1 cellular context compared by ENCODE assay signal in the genomic region with DNA sequence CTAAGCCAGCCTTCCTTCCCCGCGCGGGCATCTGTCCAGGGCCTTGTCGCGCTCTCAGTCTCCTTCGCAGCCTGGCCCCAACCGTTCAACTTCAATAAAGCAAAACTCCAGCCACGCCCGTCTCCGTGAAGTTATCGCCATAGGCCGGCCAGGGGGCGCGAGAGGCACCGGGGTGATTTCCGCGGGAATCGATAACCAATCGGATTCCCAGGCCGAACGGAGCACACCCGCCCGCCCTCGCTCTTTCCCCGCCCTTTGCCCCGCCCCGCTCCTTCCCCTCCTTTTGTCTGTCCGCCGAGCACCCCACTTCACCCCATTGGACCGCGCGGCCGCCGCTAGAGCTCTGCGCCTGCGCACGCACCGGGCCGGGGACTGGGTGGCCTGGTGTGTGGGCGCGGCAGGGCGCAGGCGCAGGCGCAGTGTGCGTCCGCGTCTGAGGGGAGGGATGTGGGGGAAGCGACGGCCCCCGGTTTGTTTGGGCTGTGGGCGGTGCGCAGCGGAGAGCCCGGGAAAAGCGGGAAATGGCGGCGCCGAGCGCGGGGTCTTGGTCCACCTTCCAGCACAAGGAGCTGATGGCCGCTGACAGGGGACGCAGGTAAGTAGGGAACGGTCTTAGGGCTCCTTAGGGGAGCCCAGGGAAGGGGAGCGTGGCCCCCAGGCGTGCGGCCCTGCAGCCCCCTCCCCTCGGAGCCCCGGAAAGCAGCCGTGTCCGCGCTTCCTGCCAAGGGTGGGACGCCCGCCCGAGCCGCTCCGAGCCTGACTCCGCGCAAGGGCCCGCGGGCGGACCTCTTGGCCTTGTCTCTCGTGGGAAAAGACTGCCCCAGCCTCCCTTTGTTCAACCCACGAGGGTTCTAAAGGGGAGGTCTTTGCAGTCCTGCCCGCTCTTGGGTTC.
TF ChIP-seq lines count a peak whose summit lies in the region.

CASP2 (plus strand) TSS at position 417 of the 892 bp plus-strand sequence; CDS start at position 522, 105 bp downstream.

TF ChIP-seq in K562, 482 proteins besides CTCF, POLR2A, EP300 and RAD21 (continued from another document and continues in another):
- no peak for TF ChIP-seq MAFF (IDR thresholded peaks at IDR 0.05; ENCODE audit: low read length)
- 0 out of 2 replicates have a peak, but pooled peaks have one; percentile 38 for TF ChIP-seq MEF2D (tag; conservative IDR thresholded peaks at IDR 0.05; ENCODE audit: low read depth)
- peak in 1 of 2 experiments; percentile 45; a peak in 1 of 4 replicates for TF ChIP-seq MLX (CRISPR knock-in tag; conservative IDR thresholded peaks at IDR 0.05)
- TF ChIP-seq RHOXF2B (CRISPR knock-in tag; conservative IDR thresholded peaks at IDR 0.05) = no peak
- TF ChIP-seq SIN3B (IDR thresholded peaks at IDR 0.05; ENCODE audit: low read depth) = 0 out of 2 replicates have a peak, but pooled peaks have one; percentile 31
- TF ChIP-seq ZNF79 (CRISPR knock-in tag; IDR thresholded peaks at IDR 0.05; ENCODE audit: low read depth) = no peak
- TF ChIP-seq KAT7 (CRISPR knock-in tag; IDR thresholded peaks at IDR 0.05; ENCODE audit: borderline replicate concordance) = peak; percentile 75
- TF ChIP-seq BMI1 (IDR thresholded peaks at IDR 0.05; ENCODE audit: low read length) = 0 out of 2 replicates have a peak, but pooled peaks have one; percentile 31
- peak; percentile 59 for TF ChIP-seq ELF1 (tag; IDR thresholded peaks at IDR 0.05)
- TF ChIP-seq HCFC1 (IDR thresholded peaks at IDR 0.05; ENCODE audit: low read depth, low read length) = peak; percentile 29
- TF ChIP-seq KDM4B (IDR thresholded peaks at IDR 0.05; ENCODE audit: borderline replicate concordance in 2 of 2, low read depth in 1 of 2) = no peak; a peak in 1 of 4 replicates
- TF ChIP-seq SNIP1 (IDR thresholded peaks at IDR 0.05; ENCODE audit: low read depth) = no peak; the same call in 1 of the 2 replicates
- TF ChIP-seq EGR1 (conservative IDR thresholded peaks at IDR 0.05) = peak; percentile 98
- no peak for TF ChIP-seq SAFB2 (IDR thresholded peaks at IDR 0.05; ENCODE audit: borderline replicate concordance, low read depth, low read length, severe bottlenecking)
- TF ChIP-seq, protein P1, sequence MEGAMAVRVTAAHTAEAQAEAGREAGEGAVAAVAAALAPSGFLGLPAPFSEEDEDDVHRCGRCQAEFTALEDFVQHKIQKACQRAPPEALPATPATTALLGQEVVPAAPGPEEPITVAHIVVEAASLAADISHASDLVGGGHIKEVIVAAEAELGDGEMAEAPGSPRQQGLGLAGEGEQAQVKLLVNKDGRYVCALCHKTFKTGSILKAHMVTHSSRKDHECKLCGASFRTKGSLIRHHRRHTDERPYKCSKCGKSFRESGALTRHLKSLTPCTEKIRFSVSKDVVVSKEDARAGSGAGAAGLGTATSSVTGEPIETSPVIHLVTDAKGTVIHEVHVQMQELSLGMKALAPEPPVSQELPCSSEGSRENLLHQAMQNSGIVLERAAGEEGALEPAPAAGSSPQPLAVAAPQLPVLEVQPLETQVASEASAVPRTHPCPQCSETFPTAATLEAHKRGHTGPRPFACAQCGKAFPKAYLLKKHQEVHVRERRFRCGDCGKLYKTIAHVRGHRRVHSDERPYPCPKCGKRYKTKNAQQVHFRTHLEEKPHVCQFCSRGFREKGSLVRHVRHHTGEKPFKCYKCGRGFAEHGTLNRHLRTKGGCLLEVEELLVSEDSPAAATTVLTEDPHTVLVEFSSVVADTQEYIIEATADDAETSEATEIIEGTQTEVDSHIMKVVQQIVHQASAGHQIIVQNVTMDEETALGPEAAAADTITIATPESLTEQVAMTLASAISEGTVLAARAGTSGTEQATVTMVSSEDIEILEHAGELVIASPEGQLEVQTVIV (CRISPR knock-in tag; IDR thresholded peaks at IDR 0.05; ENCODE audit: borderline replicate concordance) = no peak
- peak; percentile 99 for TF ChIP-seq ZBTB33 (CRISPR knock-in tag; IDR thresholded peaks at IDR 0.05)
- TF ChIP-seq ADNP (tag; IDR thresholded peaks at IDR 0.05) = no peak
- no peak for TF ChIP-seq CSDE1 (IDR thresholded peaks at IDR 0.05)
- TF ChIP-seq BCOR (IDR thresholded peaks at IDR 0.05) = peak; percentile 50
- no peak for TF ChIP-seq MCM2 (IDR thresholded peaks at IDR 0.05; ENCODE audit: low read depth)
- no peak for TF ChIP-seq GATA2 (CRISPR knock-in tag; IDR thresholded peaks at IDR 0.05)
- TF ChIP-seq ZNF589 (CRISPR knock-in tag; IDR thresholded peaks at IDR 0.05; ENCODE audit: low read depth) = 0 out of 2 replicates have a peak, but pooled peaks have one; percentile 59
- TF ChIP-seq HDGF (IDR thresholded peaks at IDR 0.05) = no peak
- TF ChIP-seq STAT5A (IDR thresholded peaks at IDR 0.05; ENCODE audit: borderline replicate concordance, low read length) = no peak; the same call in 1 of the 2 replicates
- no peak for TF ChIP-seq BCL6 (CRISPR knock-in tag; IDR thresholded peaks at IDR 0.05)
- TF ChIP-seq ZNF717 (CRISPR knock-in tag; IDR thresholded peaks at IDR 0.05) = no peak
- TF ChIP-seq PURB (CRISPR knock-in tag; IDR thresholded peaks at IDR 0.05; ENCODE audit: low read depth) = no peak
- peak; percentile 92 for TF ChIP-seq TBP (optimal IDR thresholded peaks at IDR 0.05; ENCODE audit: low read depth, low read length)
- TF ChIP-seq ZBTB2 (IDR thresholded peaks at IDR 0.05) = peak; percentile 99
- peak; percentile 77 for TF ChIP-seq PHF20 (IDR thresholded peaks at IDR 0.05; ENCODE audit: partially characterized antibody)
- peak; percentile 80 for TF ChIP-seq TAF7 (tag; IDR thresholded peaks at IDR 0.05)
- TF ChIP-seq HDAC2 (IDR thresholded peaks at IDR 0.05) = peak; percentile 89; the same call in 1 of the 2 replicates
- TF ChIP-seq RBM15 (IDR thresholded peaks at IDR 0.05; ENCODE audit: insufficient read depth, low read length) = no peak
- TF ChIP-seq ZNF280A (IDR thresholded peaks at IDR 0.05; ENCODE audit: low read depth, partially characterized antibody) = no peak
- peak; percentile 85 for TF ChIP-seq CBX1 (IDR thresholded peaks at IDR 0.05; ENCODE audit: low read depth)
- TF ChIP-seq RAD51 (IDR thresholded peaks at IDR 0.05; ENCODE audit: borderline replicate concordance, low read depth) = no peak; the same call in 1 of the 2 replicates
- TF ChIP-seq MTA2 (IDR thresholded peaks at IDR 0.05; ENCODE audit: low read depth) = no peak
- no peak for TF ChIP-seq HEY1 (CRISPR knock-in tag; IDR thresholded peaks at IDR 0.05; ENCODE audit: borderline replicate concordance)
- TF ChIP-seq FOXA3 (CRISPR knock-in tag; conservative IDR thresholded peaks at IDR 0.05 in 1 of 2, IDR thresholded peaks at IDR 0.05 in 1 of 2) = peak; percentile 2 to 88; a peak in 1 of 4 replicates
- no peak for TF ChIP-seq SRSF1 (IDR thresholded peaks at IDR 0.05; ENCODE audit: low read depth, low read length)
- TF ChIP-seq SIRT6 (IDR thresholded peaks at IDR 0.05; ENCODE audit: low read depth, low read length) = no peak
- peak; percentile 33; the same call in 1 of the 2 replicates for TF ChIP-seq TCF3 (CRISPR knock-in tag; IDR thresholded peaks at IDR 0.05)
- TF ChIP-seq ZFX (CRISPR knock-in tag; IDR thresholded peaks at IDR 0.05) = peak; percentile 94
- TF ChIP-seq ZNF512 (tag; IDR thresholded peaks at IDR 0.05) = no peak
- TF ChIP-seq ZNF785 (CRISPR knock-in tag; IDR thresholded peaks at IDR 0.05) = no peak
- no peak for TF ChIP-seq RBM39 (optimal IDR thresholded peaks at IDR 0.05; ENCODE audit: low read depth, low read length)
- TF ChIP-seq ZNF644 (tag; IDR thresholded peaks at IDR 0.05; ENCODE audit: low read depth) = no peak
- TF ChIP-seq YY1 (IDR thresholded peaks at IDR 0.05; ENCODE audit: borderline replicate concordance in 1 of 3, control insufficient read depth in 1 of 3, extremely low read depth in 1 of 3, insufficient read depth in 3 of 3, insufficient read length in 1 of 3, insufficient replicate concordance in 2 of 3, low read depth in 1 of 3, low read length in 2 of 3) = peak; percentile 79 to 97 (median 92)
- TF ChIP-seq CBX3 (IDR thresholded peaks at IDR 0.05; ENCODE audit: borderline replicate concordance in 1 of 2, low read length in 2 of 2) = peak; percentile 92 to 99
- peak; percentile 39; the same call in 1 of the 2 replicates for TF ChIP-seq KLF16 (IDR thresholded peaks at IDR 0.05)
- TF ChIP-seq ZNF75A (CRISPR knock-in tag; IDR thresholded peaks at IDR 0.05) = no peak; the same call in none of the 2 replicates
- peak; percentile 71; the same call in 1 of the 2 replicates for TF ChIP-seq MTA3 (IDR thresholded peaks at IDR 0.05; ENCODE audit: borderline replicate concordance)
- TF ChIP-seq HSF4 (CRISPR knock-in tag; IDR thresholded peaks at IDR 0.05; ENCODE audit: borderline replicate concordance) = 0 out of 2 replicates have a peak, but pooled peaks have one; percentile 56
- TF ChIP-seq, protein P2, sequence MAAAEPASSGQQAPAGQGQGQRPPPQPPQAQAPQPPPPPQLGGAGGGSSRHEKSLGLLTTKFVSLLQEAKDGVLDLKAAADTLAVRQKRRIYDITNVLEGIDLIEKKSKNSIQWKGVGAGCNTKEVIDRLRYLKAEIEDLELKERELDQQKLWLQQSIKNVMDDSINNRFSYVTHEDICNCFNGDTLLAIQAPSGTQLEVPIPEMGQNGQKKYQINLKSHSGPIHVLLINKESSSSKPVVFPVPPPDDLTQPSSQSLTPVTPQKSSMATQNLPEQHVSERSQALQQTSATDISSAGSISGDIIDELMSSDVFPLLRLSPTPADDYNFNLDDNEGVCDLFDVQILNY (CRISPR knock-in tag; IDR thresholded peaks at IDR 0.05) = peak; percentile 96; the same call in 1 of the 2 replicates
